ENCODE assay signal across 1 cellular context in the genomic region with DNA sequence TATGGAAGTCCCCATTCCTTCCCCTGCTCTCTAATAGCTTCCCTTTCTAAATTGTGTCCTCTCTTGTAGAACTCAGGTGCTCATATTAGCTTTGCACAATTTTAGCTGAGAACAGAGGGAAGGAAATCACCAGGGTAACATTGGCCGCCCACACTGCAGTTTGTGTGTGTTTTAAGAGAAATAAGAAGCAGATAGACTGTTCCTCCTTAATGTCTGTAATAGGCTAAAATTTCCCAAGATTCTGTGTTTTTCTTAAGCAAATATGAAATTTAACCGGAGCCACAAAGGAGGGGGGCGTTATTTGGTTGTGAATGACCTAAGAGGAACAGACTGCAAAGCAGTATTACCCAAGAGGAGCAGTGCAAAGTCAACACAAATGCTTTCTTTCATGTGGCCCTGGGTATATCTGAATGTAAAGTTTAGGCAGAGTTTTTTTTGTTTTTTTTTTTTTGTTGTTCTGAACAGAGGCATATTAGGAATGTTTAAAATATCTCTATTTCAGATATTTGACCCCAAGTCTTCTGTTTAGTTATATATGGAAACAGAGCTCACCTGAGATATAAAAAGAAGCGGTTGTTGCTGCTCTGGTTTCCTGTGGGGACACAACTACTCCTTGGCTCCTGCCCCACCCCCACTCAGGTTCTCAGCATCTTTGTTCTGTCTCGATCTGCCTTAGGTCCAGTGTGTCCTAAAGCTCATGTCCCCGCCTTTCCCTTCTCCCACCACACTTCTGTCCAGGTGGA.
TF ChIP-seq lines count a peak whose summit lies in the region.

No MANE protein-coding gene starts in this region.

TF ChIP-seq in HepG2, 621 proteins besides CTCF, POLR2A, EP300 and RAD21 (continued from another document and continues in another):
- TF ChIP-seq, protein P1, sequence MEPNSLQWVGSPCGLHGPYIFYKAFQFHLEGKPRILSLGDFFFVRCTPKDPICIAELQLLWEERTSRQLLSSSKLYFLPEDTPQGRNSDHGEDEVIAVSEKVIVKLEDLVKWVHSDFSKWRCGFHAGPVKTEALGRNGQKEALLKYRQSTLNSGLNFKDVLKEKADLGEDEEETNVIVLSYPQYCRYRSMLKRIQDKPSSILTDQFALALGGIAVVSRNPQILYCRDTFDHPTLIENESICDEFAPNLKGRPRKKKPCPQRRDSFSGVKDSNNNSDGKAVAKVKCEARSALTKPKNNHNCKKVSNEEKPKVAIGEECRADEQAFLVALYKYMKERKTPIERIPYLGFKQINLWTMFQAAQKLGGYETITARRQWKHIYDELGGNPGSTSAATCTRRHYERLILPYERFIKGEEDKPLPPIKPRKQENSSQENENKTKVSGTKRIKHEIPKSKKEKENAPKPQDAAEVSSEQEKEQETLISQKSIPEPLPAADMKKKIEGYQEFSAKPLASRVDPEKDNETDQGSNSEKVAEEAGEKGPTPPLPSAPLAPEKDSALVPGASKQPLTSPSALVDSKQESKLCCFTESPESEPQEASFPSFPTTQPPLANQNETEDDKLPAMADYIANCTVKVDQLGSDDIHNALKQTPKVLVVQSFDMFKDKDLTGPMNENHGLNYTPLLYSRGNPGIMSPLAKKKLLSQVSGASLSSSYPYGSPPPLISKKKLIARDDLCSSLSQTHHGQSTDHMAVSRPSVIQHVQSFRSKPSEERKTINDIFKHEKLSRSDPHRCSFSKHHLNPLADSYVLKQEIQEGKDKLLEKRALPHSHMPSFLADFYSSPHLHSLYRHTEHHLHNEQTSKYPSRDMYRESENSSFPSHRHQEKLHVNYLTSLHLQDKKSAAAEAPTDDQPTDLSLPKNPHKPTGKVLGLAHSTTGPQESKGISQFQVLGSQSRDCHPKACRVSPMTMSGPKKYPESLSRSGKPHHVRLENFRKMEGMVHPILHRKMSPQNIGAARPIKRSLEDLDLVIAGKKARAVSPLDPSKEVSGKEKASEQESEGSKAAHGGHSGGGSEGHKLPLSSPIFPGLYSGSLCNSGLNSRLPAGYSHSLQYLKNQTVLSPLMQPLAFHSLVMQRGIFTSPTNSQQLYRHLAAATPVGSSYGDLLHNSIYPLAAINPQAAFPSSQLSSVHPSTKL (CRISPR knock-in tag; IDR thresholded peaks at IDR 0.05) = peak; percentile 63; the same call in 1 of the 2 replicates
- TF ChIP-seq, protein P2, sequence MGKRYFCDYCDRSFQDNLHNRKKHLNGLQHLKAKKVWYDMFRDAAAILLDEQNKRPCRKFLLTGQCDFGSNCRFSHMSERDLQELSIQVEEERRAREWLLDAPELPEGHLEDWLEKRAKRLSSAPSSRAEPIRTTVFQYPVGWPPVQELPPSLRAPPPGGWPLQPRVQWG (CRISPR knock-in tag; IDR thresholded peaks at IDR 0.05; ENCODE audit: borderline replicate concordance, low read depth) = no peak
- TF ChIP-seq ZNF724P (CRISPR knock-in tag; IDR thresholded peaks at IDR 0.05; ENCODE audit: borderline replicate concordance) = no peak
- no peak for TF ChIP-seq CHD2 (IDR thresholded peaks at IDR 0.05; ENCODE audit: low read depth, low read length)
- TF ChIP-seq, protein P3, sequence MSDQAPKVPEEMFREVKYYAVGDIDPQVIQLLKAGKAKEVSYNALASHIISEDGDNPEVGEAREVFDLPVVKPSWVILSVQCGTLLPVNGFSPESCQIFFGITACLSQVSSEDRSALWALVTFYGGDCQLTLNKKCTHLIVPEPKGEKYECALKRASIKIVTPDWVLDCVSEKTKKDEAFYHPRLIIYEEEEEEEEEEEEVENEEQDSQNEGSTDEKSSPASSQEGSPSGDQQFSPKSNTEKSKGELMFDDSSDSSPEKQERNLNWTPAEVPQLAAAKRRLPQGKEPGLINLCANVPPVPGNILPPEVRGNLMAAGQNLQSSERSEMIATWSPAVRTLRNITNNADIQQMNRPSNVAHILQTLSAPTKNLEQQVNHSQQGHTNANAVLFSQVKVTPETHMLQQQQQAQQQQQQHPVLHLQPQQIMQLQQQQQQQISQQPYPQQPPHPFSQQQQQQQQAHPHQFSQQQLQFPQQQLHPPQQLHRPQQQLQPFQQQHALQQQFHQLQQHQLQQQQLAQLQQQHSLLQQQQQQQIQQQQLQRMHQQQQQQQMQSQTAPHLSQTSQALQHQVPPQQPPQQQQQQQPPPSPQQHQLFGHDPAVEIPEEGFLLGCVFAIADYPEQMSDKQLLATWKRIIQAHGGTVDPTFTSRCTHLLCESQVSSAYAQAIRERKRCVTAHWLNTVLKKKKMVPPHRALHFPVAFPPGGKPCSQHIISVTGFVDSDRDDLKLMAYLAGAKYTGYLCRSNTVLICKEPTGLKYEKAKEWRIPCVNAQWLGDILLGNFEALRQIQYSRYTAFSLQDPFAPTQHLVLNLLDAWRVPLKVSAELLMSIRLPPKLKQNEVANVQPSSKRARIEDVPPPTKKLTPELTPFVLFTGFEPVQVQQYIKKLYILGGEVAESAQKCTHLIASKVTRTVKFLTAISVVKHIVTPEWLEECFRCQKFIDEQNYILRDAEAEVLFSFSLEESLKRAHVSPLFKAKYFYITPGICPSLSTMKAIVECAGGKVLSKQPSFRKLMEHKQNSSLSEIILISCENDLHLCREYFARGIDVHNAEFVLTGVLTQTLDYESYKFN (CRISPR knock-in tag; conservative IDR thresholded peaks at IDR 0.05) = 0 out of 2 replicates have a peak, but pooled peaks have one; percentile 19
- 0 out of 2 replicates have a peak, but pooled peaks have one; percentile 17 for TF ChIP-seq HMG20A (CRISPR knock-in tag; IDR thresholded peaks at IDR 0.05; ENCODE audit: borderline replicate concordance)
- TF ChIP-seq ZNF816 (CRISPR knock-in tag; IDR thresholded peaks at IDR 0.05; ENCODE audit: borderline replicate concordance) = no peak
- TF ChIP-seq HNF4G (IDR thresholded peaks at IDR 0.05; ENCODE audit: borderline replicate concordance, low read depth, low read length) = peak; percentile 63; the same call in 1 of the 2 replicates
- no peak for TF ChIP-seq HNF4G (CRISPR knock-in tag; IDR thresholded peaks at IDR 0.05; ENCODE audit: borderline replicate concordance, low read depth)
- TF ChIP-seq CEBPG (CRISPR knock-in tag; IDR thresholded peaks at IDR 0.05) = peak; percentile 26; the same call in 1 of the 2 replicates
- TF ChIP-seq ZMYM3 (CRISPR knock-in tag; IDR thresholded peaks at IDR 0.05) = no peak
- peak; percentile 28; the same call in 1 of the 2 replicates for TF ChIP-seq ZMYM4 (CRISPR knock-in tag; IDR thresholded peaks at IDR 0.05)
- TF ChIP-seq GATAD2A (CRISPR knock-in tag; IDR thresholded peaks at IDR 0.05) = peak; percentile 37; the same call in 1 of the 2 replicates
- TF ChIP-seq GFI1 (CRISPR knock-in tag; IDR thresholded peaks at IDR 0.05; ENCODE audit: borderline replicate concordance) = no peak
- no peak for TF ChIP-seq ZNF558 (CRISPR knock-in tag; IDR thresholded peaks at IDR 0.05; ENCODE audit: borderline replicate concordance)
- no peak for TF ChIP-seq ZNF746 (CRISPR knock-in tag; IDR thresholded peaks at IDR 0.05)
- peak; percentile 22; the same call in 1 of the 2 replicates for TF ChIP-seq CEBPB (IDR thresholded peaks at IDR 0.05; ENCODE audit: borderline replicate concordance, low read depth, low read length)
- TF ChIP-seq NFE2 (CRISPR knock-in tag; IDR thresholded peaks at IDR 0.05) = no peak
- no peak for TF ChIP-seq BHLHE40 (IDR thresholded peaks at IDR 0.05; ENCODE audit: low read length)
- TF ChIP-seq, protein P4, sequence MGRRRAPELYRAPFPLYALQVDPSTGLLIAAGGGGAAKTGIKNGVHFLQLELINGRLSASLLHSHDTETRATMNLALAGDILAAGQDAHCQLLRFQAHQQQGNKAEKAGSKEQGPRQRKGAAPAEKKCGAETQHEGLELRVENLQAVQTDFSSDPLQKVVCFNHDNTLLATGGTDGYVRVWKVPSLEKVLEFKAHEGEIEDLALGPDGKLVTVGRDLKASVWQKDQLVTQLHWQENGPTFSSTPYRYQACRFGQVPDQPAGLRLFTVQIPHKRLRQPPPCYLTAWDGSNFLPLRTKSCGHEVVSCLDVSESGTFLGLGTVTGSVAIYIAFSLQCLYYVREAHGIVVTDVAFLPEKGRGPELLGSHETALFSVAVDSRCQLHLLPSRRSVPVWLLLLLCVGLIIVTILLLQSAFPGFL (CRISPR knock-in tag; IDR thresholded peaks at IDR 0.05) = no peak
- TF ChIP-seq SOX13 (IDR thresholded peaks at IDR 0.05) = no peak
- peak in 1 of 2 experiments; percentile 33; a peak in 1 of 4 replicates for TF ChIP-seq SOX13 (CRISPR knock-in tag; conservative IDR thresholded peaks at IDR 0.05 in 1 of 2, IDR thresholded peaks at IDR 0.05 in 1 of 2)
- TF ChIP-seq, protein P5, sequence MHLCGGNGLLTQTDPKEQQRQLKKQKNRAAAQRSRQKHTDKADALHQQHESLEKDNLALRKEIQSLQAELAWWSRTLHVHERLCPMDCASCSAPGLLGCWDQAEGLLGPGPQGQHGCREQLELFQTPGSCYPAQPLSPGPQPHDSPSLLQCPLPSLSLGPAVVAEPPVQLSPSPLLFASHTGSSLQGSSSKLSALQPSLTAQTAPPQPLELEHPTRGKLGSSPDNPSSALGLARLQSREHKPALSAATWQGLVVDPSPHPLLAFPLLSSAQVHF (CRISPR knock-in tag; IDR thresholded peaks at IDR 0.05) = no peak
- TF ChIP-seq ATF7-NPFF (CRISPR knock-in tag; IDR thresholded peaks at IDR 0.05; ENCODE audit: low read depth) = no peak
- peak; percentile 58; the same call in 1 of the 2 replicates for TF ChIP-seq ZNF143 (CRISPR knock-in tag; IDR thresholded peaks at IDR 0.05)
- TF ChIP-seq NCOA5 (CRISPR knock-in tag; IDR thresholded peaks at IDR 0.05) = no peak
- TF ChIP-seq, protein P6, sequence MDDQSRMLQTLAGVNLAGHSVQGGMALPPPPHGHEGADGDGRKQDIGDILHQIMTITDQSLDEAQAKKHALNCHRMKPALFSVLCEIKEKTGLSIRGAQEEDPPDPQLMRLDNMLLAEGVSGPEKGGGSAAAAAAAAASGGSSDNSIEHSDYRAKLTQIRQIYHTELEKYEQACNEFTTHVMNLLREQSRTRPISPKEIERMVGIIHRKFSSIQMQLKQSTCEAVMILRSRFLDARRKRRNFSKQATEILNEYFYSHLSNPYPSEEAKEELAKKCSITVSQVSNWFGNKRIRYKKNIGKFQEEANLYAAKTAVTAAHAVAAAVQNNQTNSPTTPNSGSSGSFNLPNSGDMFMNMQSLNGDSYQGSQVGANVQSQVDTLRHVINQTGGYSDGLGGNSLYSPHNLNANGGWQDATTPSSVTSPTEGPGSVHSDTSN (CRISPR knock-in tag; IDR thresholded peaks at IDR 0.05; ENCODE audit: borderline replicate concordance) = no peak
- TF ChIP-seq NCOR1 (IDR thresholded peaks at IDR 0.05; ENCODE audit: borderline replicate concordance, low read length) = peak; percentile 57
- TF ChIP-seq TCF7 (IDR thresholded peaks at IDR 0.05; ENCODE audit: low read depth) = peak; percentile 74
- TF ChIP-seq, protein P7, sequence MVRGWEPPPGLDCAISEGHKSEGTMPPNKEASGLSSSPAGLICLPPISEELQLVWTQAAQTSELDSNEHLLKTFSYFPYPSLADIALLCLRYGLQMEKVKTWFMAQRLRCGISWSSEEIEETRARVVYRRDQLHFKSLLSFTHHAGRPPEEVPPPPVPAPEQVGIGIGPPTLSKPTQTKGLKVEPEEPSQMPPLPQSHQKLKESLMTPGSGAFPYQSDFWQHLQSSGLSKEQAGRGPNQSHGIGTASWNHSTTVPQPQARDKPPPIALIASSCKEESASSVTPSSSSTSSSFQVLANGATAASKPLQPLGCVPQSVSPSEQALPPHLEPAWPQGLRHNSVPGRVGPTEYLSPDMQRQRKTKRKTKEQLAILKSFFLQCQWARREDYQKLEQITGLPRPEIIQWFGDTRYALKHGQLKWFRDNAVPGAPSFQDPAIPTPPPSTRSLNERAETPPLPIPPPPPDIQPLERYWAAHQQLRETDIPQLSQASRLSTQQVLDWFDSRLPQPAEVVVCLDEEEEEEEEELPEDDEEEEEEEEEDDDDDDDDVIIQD (CRISPR knock-in tag; IDR thresholded peaks at IDR 0.05; ENCODE audit: low read depth) = peak; percentile 29; the same call in 1 of the 2 replicates
- TF ChIP-seq HNRNPLL (IDR thresholded peaks at IDR 0.05; ENCODE audit: low read depth, low read length, poor library complexity, severe bottlenecking) = no peak
- no peak for TF ChIP-seq ERF (CRISPR knock-in tag; IDR thresholded peaks at IDR 0.05)
- TF ChIP-seq PRMT3 (CRISPR knock-in tag; IDR thresholded peaks at IDR 0.05; ENCODE audit: borderline replicate concordance, low read depth) = no peak
- TF ChIP-seq ISL2 (CRISPR knock-in tag; IDR thresholded peaks at IDR 0.05) = peak; percentile 24; the same call in 1 of the 2 replicates
- TF ChIP-seq, protein P8, sequence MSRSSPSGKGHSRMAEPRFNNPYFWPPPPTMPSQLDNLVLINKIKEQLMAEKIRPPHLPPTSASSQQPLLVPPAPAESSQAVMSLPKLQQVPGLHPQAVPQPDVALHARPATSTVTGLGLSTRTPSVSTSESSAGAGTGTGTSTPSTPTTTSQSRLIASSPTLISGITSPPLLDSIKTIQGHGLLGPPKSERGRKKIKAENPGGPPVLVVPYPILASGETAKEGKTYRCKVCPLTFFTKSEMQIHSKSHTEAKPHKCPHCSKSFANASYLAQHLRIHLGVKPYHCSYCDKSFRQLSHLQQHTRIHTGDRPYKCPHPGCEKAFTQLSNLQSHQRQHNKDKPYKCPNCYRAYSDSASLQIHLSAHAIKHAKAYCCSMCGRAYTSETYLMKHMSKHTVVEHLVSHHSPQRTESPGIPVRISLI (CRISPR knock-in tag; IDR thresholded peaks at IDR 0.05; ENCODE audit: borderline replicate concordance) = peak; percentile 72; the same call in 1 of the 2 replicates
- TF ChIP-seq, protein P9, sequence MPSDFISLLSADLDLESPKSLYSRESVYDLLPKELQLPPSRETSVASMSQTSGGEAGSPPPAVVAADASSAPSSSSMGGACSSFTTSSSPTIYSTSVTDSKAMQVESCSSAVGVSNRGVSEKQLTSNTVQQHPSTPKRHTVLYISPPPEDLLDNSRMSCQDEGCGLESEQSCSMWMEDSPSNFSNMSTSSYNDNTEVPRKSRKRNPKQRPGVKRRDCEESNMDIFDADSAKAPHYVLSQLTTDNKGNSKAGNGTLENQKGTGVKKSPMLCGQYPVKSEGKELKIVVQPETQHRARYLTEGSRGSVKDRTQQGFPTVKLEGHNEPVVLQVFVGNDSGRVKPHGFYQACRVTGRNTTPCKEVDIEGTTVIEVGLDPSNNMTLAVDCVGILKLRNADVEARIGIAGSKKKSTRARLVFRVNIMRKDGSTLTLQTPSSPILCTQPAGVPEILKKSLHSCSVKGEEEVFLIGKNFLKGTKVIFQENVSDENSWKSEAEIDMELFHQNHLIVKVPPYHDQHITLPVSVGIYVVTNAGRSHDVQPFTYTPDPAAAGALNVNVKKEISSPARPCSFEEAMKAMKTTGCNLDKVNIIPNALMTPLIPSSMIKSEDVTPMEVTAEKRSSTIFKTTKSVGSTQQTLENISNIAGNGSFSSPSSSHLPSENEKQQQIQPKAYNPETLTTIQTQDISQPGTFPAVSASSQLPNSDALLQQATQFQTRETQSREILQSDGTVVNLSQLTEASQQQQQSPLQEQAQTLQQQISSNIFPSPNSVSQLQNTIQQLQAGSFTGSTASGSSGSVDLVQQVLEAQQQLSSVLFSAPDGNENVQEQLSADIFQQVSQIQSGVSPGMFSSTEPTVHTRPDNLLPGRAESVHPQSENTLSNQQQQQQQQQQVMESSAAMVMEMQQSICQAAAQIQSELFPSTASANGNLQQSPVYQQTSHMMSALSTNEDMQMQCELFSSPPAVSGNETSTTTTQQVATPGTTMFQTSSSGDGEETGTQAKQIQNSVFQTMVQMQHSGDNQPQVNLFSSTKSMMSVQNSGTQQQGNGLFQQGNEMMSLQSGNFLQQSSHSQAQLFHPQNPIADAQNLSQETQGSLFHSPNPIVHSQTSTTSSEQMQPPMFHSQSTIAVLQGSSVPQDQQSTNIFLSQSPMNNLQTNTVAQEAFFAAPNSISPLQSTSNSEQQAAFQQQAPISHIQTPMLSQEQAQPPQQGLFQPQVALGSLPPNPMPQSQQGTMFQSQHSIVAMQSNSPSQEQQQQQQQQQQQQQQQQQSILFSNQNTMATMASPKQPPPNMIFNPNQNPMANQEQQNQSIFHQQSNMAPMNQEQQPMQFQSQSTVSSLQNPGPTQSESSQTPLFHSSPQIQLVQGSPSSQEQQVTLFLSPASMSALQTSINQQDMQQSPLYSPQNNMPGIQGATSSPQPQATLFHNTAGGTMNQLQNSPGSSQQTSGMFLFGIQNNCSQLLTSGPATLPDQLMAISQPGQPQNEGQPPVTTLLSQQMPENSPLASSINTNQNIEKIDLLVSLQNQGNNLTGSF (CRISPR knock-in tag; IDR thresholded peaks at IDR 0.05) = no peak
- no peak for TF ChIP-seq ZBTB42 (CRISPR knock-in tag; IDR thresholded peaks at IDR 0.05)
